29 cellular contexts compared by ENCODE assay signal in genomic region chr20:14782731-14783130, GRCh38.
"Had no signal": no experiment of that assay in that cellular context is flagged by ENCODE, and none has a peak within 500 bp of the region (broad histone marks: within the 10 kb centered on the region; RNA-seq: fewer than 3 reads in every experiment).

No MANE protein-coding gene starts in this region.

- DNase-seq: activated B cell treated with CpG ODN at 0.5 μM for 24 hours; activated CD4-positive, alpha-beta T cell treated with anti-CD3 and anti-CD28 coated beads for 48 hours; activated CD4-positive, alpha-beta T cell treated with anti-CD3 and anti-CD28 coated beads, Interleukin-2, amount 50 U/mL, for 1 hour; activated CD4-positive, alpha-beta T cell treated with anti-CD3 and anti-CD28 coated beads, Interleukin-2, amount 50 U/mL, for 48 hours; activated CD8-positive, alpha-beta memory T cell treated with anti-CD3 and anti-CD28 coated beads for 24 hours; activated CD8-positive, alpha-beta T cell treated with anti-CD3 and anti-CD28 coated beads for 36 hours; activated effector memory CD4-positive, alpha-beta T cell treated with Interleukin-2 at 50 U/mL for 16 hours; activated gamma-delta T cell treated with Interleukin-2 at 50 U/mL for 16 hours; activated naive CD4-positive, alpha-beta T cell treated with anti-CD3 and anti-CD28 coated beads, Interleukin-2, amount 50 U/mL, for 16 hours; activated naive CD4-positive, alpha-beta T cell treated with Interleukin-2 at 50 U/mL for 16 hours; activated T-cell treated with anti-CD3 and anti-CD28 coated beads, Interleukin-2, amount 50 U/mL, for 4 hours; amniotic stem cell; anterior cingulate cortex; brain microvascular endothelial cell; dorsolateral prefrontal cortex; effector memory CD8-positive, alpha-beta T cell; erythroblast; foreskin keratinocyte; gastrocnemius medialis; glutamatergic neuron; T-helper 2 cell had no signal

- ATAC-seq: activated CD4-positive, CD25-positive, alpha-beta regulatory T cell treated with anti-CD3 and anti-CD28 coated beads, Interleukin-2, amount 50 U/mL, for 24 hours; activated CD8-positive, alpha-beta T cell treated with anti-CD3 and anti-CD28 coated beads for 36 hours; activated T-cell treated with anti-CD3 and anti-CD28 coated beads, Interleukin-2, amount 50 U/mL, for 4 hours; activated T-helper 17 cell treated with anti-CD3 and anti-CD28 coated beads, Interleukin-2, amount 50 U/mL, for 72 hours; effector memory CD8-positive, alpha-beta T cell; foreskin keratinocyte; gastrocnemius medialis had no signal

- H3K9me3 Mint-ChIP-seq: activated B cell treated with CpG ODN at 0.5 μM for 24 hours had no signal

- H3K36me3 ChIP-seq: brain microvascular endothelial cell, esophagus muscularis mucosa, gastrocnemius medialis had no signal

- H3K27me3 ChIP-seq: brain microvascular endothelial cell, dorsolateral prefrontal cortex, esophagus muscularis mucosa, foreskin keratinocyte, gastrocnemius medialis had no signal

- H3K4me1 Mint-ChIP-seq: activated B cell treated with CpG ODN at 0.5 μM for 24 hours; activated T-helper 17 cell treated with anti-CD3 and anti-CD28 coated beads, Interleukin-2, amount 50 U/mL, for 72 hours; central memory CD8-positive, alpha-beta T cell had no signal

- H3K9me3 ChIP-seq: esophagus muscularis mucosa, gastrocnemius medialis had no signal

- H3K4me1 ChIP-seq: esophagus muscularis mucosa, gastrocnemius medialis had no signal

- H3K4me3 ChIP-seq: coronary artery, dorsolateral prefrontal cortex, esophagus muscularis mucosa, gastrocnemius medialis had no signal

- H3K36me3 Mint-ChIP-seq: activated naive CD8-positive, alpha-beta T cell had no signal

- H3K27ac Mint-ChIP-seq: activated B cell treated with CpG ODN at 0.5 μM for 24 hours; activated CD8-positive, alpha-beta T cell treated with anti-CD3 and anti-CD28 coated beads for 36 hours; activated naive CD8-positive, alpha-beta T cell; activated T-helper 17 cell treated with anti-CD3 and anti-CD28 coated beads, Interleukin-2, amount 50 U/mL, for 72 hours; dendritic cell treated with granulocyte-macrophage colony-stimulating factor and Interleukin-4, amounts not matched to agents 40 ng/mL and 50 ng/mL, for 4 days; effector memory CD8-positive, alpha-beta T cell had no signal

- H3K27ac ChIP-seq: brain microvascular endothelial cell, coronary artery, dorsolateral prefrontal cortex, esophagus muscularis mucosa, foreskin keratinocyte, gastrocnemius medialis, VCaP had no signal

- H3K27me3 Mint-ChIP-seq: activated CD8-positive, alpha-beta T cell treated with anti-CD3 and anti-CD28 coated beads for 36 hours; activated naive CD8-positive, alpha-beta T cell; activated T-helper 17 cell treated with anti-CD3 and anti-CD28 coated beads, Interleukin-2, amount 50 U/mL, for 72 hours; central memory CD8-positive, alpha-beta T cell; dendritic cell treated with granulocyte-macrophage colony-stimulating factor and Interleukin-4, amounts not matched to agents 40 ng/mL and 50 ng/mL, for 4 days; effector memory CD8-positive, alpha-beta T cell had no signal

- H3K4me3 Mint-ChIP-seq: activated B cell treated with CpG ODN at 0.5 μM for 24 hours; activated CD8-positive, alpha-beta T cell treated with anti-CD3 and anti-CD28 coated beads for 36 hours; activated naive CD8-positive, alpha-beta T cell; activated T-cell treated with anti-CD3 and anti-CD28 coated beads, Interleukin-2, amount 50 U/mL, for 4 hours; activated T-helper 17 cell treated with anti-CD3 and anti-CD28 coated beads, Interleukin-2, amount 50 U/mL, for 72 hours; central memory CD8-positive, alpha-beta T cell; dendritic cell treated with granulocyte-macrophage colony-stimulating factor and Interleukin-4, amounts not matched to agents 40 ng/mL and 50 ng/mL, for 4 days; effector memory CD8-positive, alpha-beta T cell had no signal
